Comparison of ENCODE assay signal across 13 cellular contexts in the genomic region with DNA sequence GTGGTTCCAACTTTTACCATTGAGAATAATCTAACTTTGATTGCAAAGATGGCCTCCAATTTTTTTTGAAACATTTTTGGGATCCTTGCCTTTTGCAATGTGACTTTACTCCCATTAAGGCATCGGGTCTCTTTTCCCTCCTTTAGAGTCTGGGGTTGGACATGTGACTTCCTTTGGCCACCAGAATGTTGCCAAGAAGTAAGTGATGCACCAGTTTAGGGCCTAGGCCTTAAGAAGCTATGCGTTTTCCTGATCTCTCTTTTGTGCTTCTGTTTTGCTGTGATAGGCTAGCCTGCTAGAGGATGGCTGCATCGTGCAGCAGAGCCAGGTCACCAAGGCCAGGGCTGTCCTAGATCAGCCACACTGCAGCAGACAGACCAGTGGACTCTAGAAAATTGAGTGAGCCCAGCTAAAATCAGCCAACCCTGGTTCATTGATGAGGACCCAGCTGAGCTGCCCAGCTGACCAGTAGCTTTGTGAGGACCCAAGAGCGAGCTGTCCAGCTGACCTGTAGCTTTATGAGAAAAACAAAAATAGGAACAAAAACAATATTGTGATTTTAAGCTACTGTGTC.
A peak's percentile ranks its signal among the peaks of the same experiment; 100 is the strongest.
DNase-seq lines count a peak whose midpoint lies in the region; ATAC-seq, FAIRE-seq and TF ChIP-seq lines count a peak whose summit lies in the region.
"Had no signal": no experiment of that assay in that cellular context is flagged by ENCODE, and none has a peak within 500 bp of the region (broad histone marks: within the 10 kb centered on the region; RNA-seq: fewer than 3 reads in every experiment).

No MANE protein-coding gene starts in this region.

- H3K56ac ChIP-seq in mesendoderm (ENCODE audit: low read length): peak overlapping the region; percentile 68

- H3K4me3 ChIP-seq in A549 (no peak overlapping the region), HUES48 (ENCODE audit: low read depth, low read length) (no peak overlapping the region), coronary artery (no peak overlapping the region), mesendoderm (ENCODE audit: low read length) (no peak overlapping the region)
- H3K4me3 ChIP-seq: esophagus muscularis mucosa, skin epidermis, upper lobe of left lung had no signal

- FAIRE-seq in A549 (lab: Jason Lieb, UNC): peak; percentile 83

- TF ChIP-seq EP300 in A549 (IDR thresholded peaks at IDR 0.05): no peak

- H3K18ac ChIP-seq in mesendoderm (ENCODE audit: low read length): peak overlapping the region; percentile 20

- no peak overlapping the region for H3K23ac ChIP-seq in mesendoderm (ENCODE audit: low read length)

- TF ChIP-seq POLR2A in A549 (IDR thresholded peaks at IDR 0.05; ENCODE audit: low read length): no peak

- H3K36me3 ChIP-seq in HUES48 (ENCODE audit: control insufficient read depth, insufficient read depth, low read length): no peaks in the 10 kb centered on the region
- no peaks in the 10 kb centered on the region for H3K36me3 ChIP-seq in mesendoderm (ENCODE audit: control insufficient read depth, insufficient read depth, low read length)
- H3K36me3 ChIP-seq: esophagus muscularis mucosa, upper lobe of left lung had no signal

- ATAC-seq in A549: peak; percentile 7 to 9; a peak in 3 of 6 replicates
- no peak for ATAC-seq in HG02763 (IDR thresholded peaks at IDR 0.05; ENCODE audit: unreplicated experiment)

- CTCF ChIA-PET in A549 (lab: Yijun Ruan, JAX): interaction anchor here (0.5 to 2.6 kb wide), 19 partner anchors 9 to 1860 kb away, joined by 3 to 16 read pairs (median 4); partner anchors contain the start of gene JAG1

- DNase-seq in A549 (ENCODE audit: low read depth in 1 of 2, low spot score in 1 of 2): no peak
- DNase-seq in coronary artery (ENCODE audit: low spot score): no peak
- DNase-seq in mesendoderm: peak; percentile 26
- DNase-seq in NCI-H526 treated with DMSO at 0.1 percent for 48 hours (lab: John Stamatoyannopoulos, UW): no peak
- DNase-seq in SW480 (ENCODE audit: low spot score): no peak
- DNase-seq in SIG-M5 (lab: John Stamatoyannopoulos, UW): no peak
- DNase-seq: activated CD4-positive, alpha-beta T cell treated with anti-CD3 and anti-CD28 coated beads for 1 hour; NCI-H1436 treated with DMSO at 0.1 percent for 48 hours; upper lobe of left lung had no signal

- H2BK120ac ChIP-seq in mesendoderm (ENCODE audit: low read depth, low read length): no peak overlapping the region

- peak overlapping the region; percentile 6 for H2BK5ac ChIP-seq in mesendoderm (ENCODE audit: low read length)

- H4K5ac ChIP-seq in mesendoderm (ENCODE audit: low read length): no peak overlapping the region

- H3K79me2 ChIP-seq in mesendoderm (ENCODE audit: control insufficient read depth, insufficient read depth, low read length): no peaks in the 10 kb centered on the region

- H3K79me1 ChIP-seq in mesendoderm (ENCODE audit: low read length): no peaks in the 10 kb centered on the region

- H3K4me1 ChIP-seq in A549 (peaks cover 43% of the 10 kb centered on the region), HUES48 (ENCODE audit: control insufficient read depth, insufficient read depth, low read length) (peaks cover 25% of the 10 kb centered on the region), mesendoderm (ENCODE audit: control insufficient read depth, low read depth, low read length) (peaks cover 10% of the 10 kb centered on the region)

- H3K4me2 ChIP-seq in A549 (peak overlapping the region; percentile 70), mesendoderm (ENCODE audit: low read length) (no peak overlapping the region)

- H3K9ac ChIP-seq in HUES48 (ENCODE audit: low read depth, low read length): no peak overlapping the region
- no peak overlapping the region for H3K9ac ChIP-seq in mesendoderm (ENCODE audit: low read length)

- WGBS in A549 (ENCODE audit: missing lambda C conversion rate): 61% methylated on average over 4 of the region's 4 CpGs
- WGBS in mesendoderm (ENCODE audit: extremely low coverage, insufficient coverage, low lambda C conversion rate): no CpG with 5 or more reads among the region's 4 CpGs

- peak overlapping the region; percentile 75 to 87 for H3K27ac ChIP-seq in A549
- peak overlapping the region; percentile 88 for H3K27ac ChIP-seq in HUES48 (ENCODE audit: low read depth, low read length)
- H3K27ac ChIP-seq in coronary artery: peak overlapping the region; percentile 11 to 66
- peak overlapping the region; percentile 6 for H3K27ac ChIP-seq in mesendoderm (ENCODE audit: low read depth, low read length)

- TF ChIP-seq RAD21 in A549 (conservative IDR thresholded peaks at IDR 0.05 in 1 of 2, IDR thresholded peaks at IDR 0.05 in 1 of 2): no peak

- H3K9me3 ChIP-seq in A549 (no peaks in the 10 kb centered on the region), HUES48 (ENCODE audit: control insufficient read depth, insufficient read depth, low read length) (no peaks in the 10 kb centered on the region)
- H3K9me3 ChIP-seq: esophagus muscularis mucosa, upper lobe of left lung had no signal

- H3K27me3 ChIP-seq in HUES48 (ENCODE audit: control insufficient read depth, insufficient read depth, low read length) (no peaks in the 10 kb centered on the region), mesendoderm (ENCODE audit: insufficient read depth, low read length, poor library complexity) (no peaks in the 10 kb centered on the region)
- H3K27me3 ChIP-seq: esophagus muscularis mucosa, upper lobe of left lung had no signal

- H4K8ac ChIP-seq in mesendoderm (ENCODE audit: low read depth, low read length): no peak overlapping the region

- POLR2A ChIA-PET in A549 (lab: Yijun Ruan, JAX): interaction anchor here (0.6 to 2.6 kb wide), 9 partner anchors 20 to 1650 kb away, joined by 3 to 25 read pairs (median 4); partner anchors contain the start of gene JAG1

- no peak overlapping the region for H3K4ac ChIP-seq in mesendoderm (ENCODE audit: low read depth, low read length)

- TF ChIP-seq CTCF in A549 (IDR thresholded peaks at IDR 0.05): no peak
- no peak for TF ChIP-seq CTCF in coronary artery (IDR thresholded peaks at IDR 0.05)

- H2AK5ac ChIP-seq in mesendoderm (ENCODE audit: low read length): peak overlapping the region; percentile 28

- peak overlapping the region; percentile 21 for H2BK15ac ChIP-seq in mesendoderm (replicated peaks; ENCODE audit: low read depth)

TF ChIP-seq in A549, 52 proteins besides CTCF, POLR2A, EP300 and RAD21:
- TF ChIP-seq HDAC2 (IDR thresholded peaks at IDR 0.05): no peak
- TF ChIP-seq, protein P1, sequence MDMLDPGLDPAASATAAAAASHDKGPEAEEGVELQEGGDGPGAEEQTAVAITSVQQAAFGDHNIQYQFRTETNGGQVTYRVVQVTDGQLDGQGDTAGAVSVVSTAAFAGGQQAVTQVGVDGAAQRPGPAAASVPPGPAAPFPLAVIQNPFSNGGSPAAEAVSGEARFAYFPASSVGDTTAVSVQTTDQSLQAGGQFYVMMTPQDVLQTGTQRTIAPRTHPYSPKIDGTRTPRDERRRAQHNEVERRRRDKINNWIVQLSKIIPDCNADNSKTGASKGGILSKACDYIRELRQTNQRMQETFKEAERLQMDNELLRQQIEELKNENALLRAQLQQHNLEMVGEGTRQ (IDR thresholded peaks at IDR 0.05): 0 out of 2 replicates have a peak, but pooled peaks have one; percentile 14

Comparison
In these comparisons a context has a peak if more than half of its experiments do, and no peak if none do; other contexts are left out.
1. H3K27ac ChIP-seq: peak in every context shown above with its lines; median percentile 88 in HUES48; 81 in A549; 38 in coronary artery; 6 in mesendoderm.